ENCODE assay signal across 16 cellular contexts in the genomic region with DNA sequence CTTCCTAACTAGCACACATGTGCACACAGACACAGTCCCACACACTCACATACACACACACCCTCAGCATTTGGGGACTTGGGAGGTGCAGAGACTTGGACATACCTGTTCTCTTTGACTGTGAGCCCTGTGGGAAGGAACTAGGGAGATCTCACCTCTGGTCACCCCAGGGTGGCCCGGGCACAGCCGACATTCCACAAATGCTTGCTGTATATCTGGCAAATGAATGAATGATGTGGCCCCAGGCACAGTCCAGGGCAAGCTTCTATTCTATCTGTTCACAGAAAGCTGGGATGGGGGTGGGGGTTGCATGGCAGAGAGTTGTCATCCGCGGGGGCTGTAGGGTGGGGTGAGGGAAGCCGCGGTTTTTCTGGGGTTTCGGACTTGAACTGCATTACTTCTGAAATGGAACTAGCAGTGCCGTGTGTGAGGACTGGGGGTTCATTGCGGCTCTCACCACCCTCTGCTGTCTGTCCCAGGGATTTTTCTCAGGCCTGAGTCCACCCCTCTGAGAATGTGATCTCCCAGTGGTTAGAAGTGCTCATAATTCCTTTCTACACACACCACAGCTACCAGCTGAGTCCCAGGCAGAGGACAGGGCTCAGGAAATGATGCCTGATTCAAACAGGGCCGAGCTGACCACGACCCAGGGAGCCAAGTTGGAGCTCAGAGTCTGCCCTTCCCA. TPM values are rescaled to one million over a fixed set of nuclear protein-coding genes. Genes with fewer than 3 reads are reported as not detected.
DNase-seq lines count a peak whose midpoint lies in the region; ATAC-seq, FAIRE-seq and TF ChIP-seq lines count a peak whose summit lies in the region.
"Had no signal": no experiment of that assay in that cellular context is flagged by ENCODE, and none has a peak within 500 bp of the region (broad histone marks: within the 10 kb centered on the region; RNA-seq: fewer than 3 reads in every experiment).

No MANE protein-coding gene starts in this region.

- H3K36me3 Mint-ChIP-seq in H9 (ENCODE audit: insufficient read depth in 1 of 3, low read depth in 3 of 3) (no peaks in the 10 kb centered on the region), type B pancreatic cell (no peaks in the 10 kb centered on the region)

- peaks cover 17% of the 10 kb centered on the region for H3K23me2 ChIP-seq in H9 (ENCODE audit: insufficient read length, low read depth, low read length, poor library complexity, severe bottlenecking)

- H3K4me1 Mint-ChIP-seq in H9: peaks cover 5 to 14% of the 10 kb centered on the region in 2 experiments
- peaks cover 15% of the 10 kb centered on the region for H3K4me1 Mint-ChIP-seq in type B pancreatic cell (ENCODE audit: unreplicated experiment)

- H3K27me3 ChIP-seq in H9 (ENCODE audit: insufficient read depth, low read length): peaks cover 29% of the 10 kb centered on the region; the same call in 1 of the 2 replicates
- no peaks in the 10 kb centered on the region for H3K27me3 ChIP-seq in fibroblast of lung (ENCODE audit: control insufficient read depth, insufficient read depth, low read length)
- no peaks in the 10 kb centered on the region for H3K27me3 ChIP-seq in upper lobe of right lung
- H3K27me3 ChIP-seq: SJSA1 had no signal

- H3K79me2 ChIP-seq in H9 (ENCODE audit: insufficient read depth, low read length): no peaks in the 10 kb centered on the region
- peaks cover 7% of the 10 kb centered on the region for H3K79me2 ChIP-seq in fibroblast of lung (ENCODE audit: control insufficient read depth, insufficient read depth, low read length)

- no peak overlapping the region for H4K91ac ChIP-seq in H9 (ENCODE audit: insufficient read length, low read depth, low read length)

- H3K4me1 ChIP-seq in H9 (ENCODE audit: insufficient read depth, low read length): no peaks in the 10 kb centered on the region
- peaks cover 6% of the 10 kb centered on the region for H3K4me1 ChIP-seq in fibroblast of lung (ENCODE audit: control insufficient read depth, extremely low read depth, insufficient read depth, low read length)
- H3K4me1 ChIP-seq in upper lobe of right lung: peaks cover 17% of the 10 kb centered on the region

- no peak overlapping the region for H3K4ac ChIP-seq in H9 (ENCODE audit: low read depth, low read length)

- H3K27ac ChIP-seq in H9 (ENCODE audit: insufficient read length, low read depth, low read length): no peak overlapping the region
- no peak overlapping the region for H3K27ac ChIP-seq in fibroblast of lung (ENCODE audit: insufficient read depth, low read length)
- H3K27ac ChIP-seq in upper lobe of right lung: no peak overlapping the region
- H3K27ac ChIP-seq: SJSA1, thoracic aorta had no signal

- H2BK5ac ChIP-seq in H9 (ENCODE audit: insufficient read length, low read length): no peak overlapping the region

- H4K20me1 ChIP-seq in H9 (ENCODE audit: control insufficient read depth, insufficient read depth, insufficient read length): no peaks in the 10 kb centered on the region
- H4K20me1 ChIP-seq in fibroblast of lung (ENCODE audit: control insufficient read depth, extremely low read depth, insufficient read depth, low read length): no peaks in the 10 kb centered on the region

- H3K27ac Mint-ChIP-seq in H9 (no peak overlapping the region), type B pancreatic cell (peak overlapping the region; percentile 86)

- TF ChIP-seq CTCF in H9 (conservative IDR thresholded peaks at IDR 0.05) (peak; percentile 18; the same call in 1 of the 3 replicates), fibroblast of lung (conservative IDR thresholded peaks at IDR 0.05 in 1 of 2, IDR thresholded peaks at IDR 0.05 in 1 of 2; ENCODE audit: low read depth in 1 of 2, low read length in 2 of 2) (peak; percentile 13 to 16), type B pancreatic cell (conservative IDR thresholded peaks at IDR 0.05) (no peak), upper lobe of right lung (IDR thresholded peaks at IDR 0.05) (no peak)

- no peak overlapping the region for H3K18ac ChIP-seq in H9 (ENCODE audit: insufficient read length, low read depth, low read length)

- no peak overlapping the region; a peak in 1 of 5 replicates for H3K4me3 Mint-ChIP-seq in H9
- H3K4me3 Mint-ChIP-seq in type B pancreatic cell: peak overlapping the region; percentile 7

- H3K79me1 ChIP-seq in H9 (ENCODE audit: insufficient read depth, low read depth, low read length, poor library complexity, severe bottlenecking): no peaks in the 10 kb centered on the region

- no peak overlapping the region for H2BK15ac ChIP-seq in H9 (ENCODE audit: low read depth, low read length)

- no peak overlapping the region for H3T11ph ChIP-seq in H9 (ENCODE audit: low read length)

- H3K4me3 ChIP-seq in fibroblast of lung (replicated peaks in 1 of 4; ENCODE audit: control extremely low read depth in 1 of 4, insufficient read depth in 1 of 4, low read depth in 3 of 4, low read length in 4 of 4) (no peak overlapping the region), upper lobe of right lung (no peak overlapping the region)
- H3K4me3 ChIP-seq: SJSA1, smooth muscle cell, thoracic aorta had no signal

- H3K9me3 Mint-ChIP-seq in H9: peaks cover 1 to 4% of the 10 kb centered on the region in 2 experiments; a peak in 3 of 5 replicates
- no peaks in the 10 kb centered on the region for H3K9me3 Mint-ChIP-seq in type B pancreatic cell

- H2AK5ac ChIP-seq in H9 (ENCODE audit: insufficient read length, low read length): no peak overlapping the region

- no peak overlapping the region for H2BK120ac ChIP-seq in H9 (ENCODE audit: low read depth, low read length, poor library complexity, severe bottlenecking)

- H2BK12ac ChIP-seq in H9 (ENCODE audit: insufficient read length, low read depth, low read length): no peak overlapping the region

- H3K14ac ChIP-seq in H9 (ENCODE audit: insufficient read depth, low read length): no peak overlapping the region

- no CpG with 5 or more reads among the region's 11 CpGs for WGBS in H9 (ENCODE audit: extremely low coverage, insufficient read length, low lambda C conversion rate)

- no peak overlapping the region for H2BK20ac ChIP-seq in H9 (ENCODE audit: low read depth, low read length, poor library complexity, severe bottlenecking)

- no peak overlapping the region for H3K56ac ChIP-seq in H9 (ENCODE audit: insufficient read length, low read depth, low read length)

- no peak overlapping the region for H3K23ac ChIP-seq in H9 (ENCODE audit: insufficient read length, low read depth, low read length)

- intact Hi-C loops in upper lobe of right lung (cut with DNase I): loop anchor here (10.0 kb wide), 1 partner anchor 129 kb away; no protein-coding TSS in a partner anchor

- no peak overlapping the region for H4K8ac ChIP-seq in H9 (replicated peaks; ENCODE audit: insufficient read length, low read depth, low read length)

- H2AFZ ChIP-seq in H9 (ENCODE audit: low read length) (no peak overlapping the region), fibroblast of lung (ENCODE audit: low read length) (no peak overlapping the region)

- DNase-seq in H9 (no peak), RCC 7860 (ENCODE audit: low spot score) (peak; percentile 68), fibroblast of lung (ENCODE audit: low read depth in 2 of 2) (peak in 1 of 2 donors; percentile 35), type B pancreatic cell (ENCODE audit: extremely low spot score, unreplicated experiment) (no peak), amygdala (lab: John Stamatoyannopoulos, UW) (no peak), upper lobe of right lung (no peak)
- no peak for DNase-seq in activated CD8-positive, alpha-beta memory T cell treated with anti-CD3 and anti-CD28 coated beads, Interleukin-2, amount 50 U/mL, for 4 hours
- DNase-seq: DMS153; effector CD4-positive, alpha-beta T cell; left cardiac atrium; NCI-H1436 treated with DMSO at 0.1 percent for 48 hours had no signal

- H3K36me3 ChIP-seq in fibroblast of lung (ENCODE audit: control insufficient read depth, insufficient read depth, low read length) (no peaks in the 10 kb centered on the region), upper lobe of right lung (no peaks in the 10 kb centered on the region)
- H3K36me3 ChIP-seq: thoracic aorta had no signal

- no peak for FAIRE-seq in RCC 7860 (lab: Jason Lieb, UNC)

- no peak overlapping the region for H4K5ac ChIP-seq in H9 (ENCODE audit: insufficient read length, low read depth, low read length)

- ATAC-seq in upper lobe of right lung: no peak
- ATAC-seq: left cardiac atrium had no signal

- H3K9me3 ChIP-seq in H9 (ENCODE audit: control insufficient read depth, low read depth, low read length) (no peaks in the 10 kb centered on the region), fibroblast of lung (ENCODE audit: control insufficient read depth, insufficient read depth, low read depth, low read length) (no peaks in the 10 kb centered on the region), upper lobe of right lung (no peaks in the 10 kb centered on the region)
- H3K9me3 ChIP-seq: SJSA1, thoracic aorta had no signal

- no peak overlapping the region for H3K9ac ChIP-seq in H9 (ENCODE audit: extremely low read depth, insufficient read length, low read length)
- no peak overlapping the region for H3K9ac ChIP-seq in fibroblast of lung (ENCODE audit: insufficient read depth, low read length)

- peaks cover 87% of the 10 kb centered on the region for H3K27me3 Mint-ChIP-seq in H9 (ENCODE audit: low read depth)
- peaks cover 17% of the 10 kb centered on the region for H3K27me3 Mint-ChIP-seq in type B pancreatic cell

- no peak overlapping the region for H3K4me2 ChIP-seq in H9 (ENCODE audit: insufficient read depth, insufficient read length, low read length)
- no peak overlapping the region for H3K4me2 ChIP-seq in fibroblast of lung (ENCODE audit: extremely low read depth, insufficient read depth, low read length)
- H3K4me2 ChIP-seq: smooth muscle cell had no signal

RNA-seq across cellular contexts. Expression of a gene that starts 3.3 kb away (rescaled TPM):
- total RNA-seq in H9 (2021): 10.0 and 14.3 TPM in 2 replicates
- total RNA-seq in fibroblast of lung: 19.5 and 26.6 TPM in 2 replicates
- polyA plus RNA-seq in fibroblast of lung: 13.7 and 16.0 TPM in 2 replicates
- polyA plus RNA-seq in fibroblast of lung (2012): 36.7 and 38.7 TPM in 2 replicates
- polyA minus RNA-seq in fibroblast of lung (ENCODE audit: low replicate concordance): 68.6 and 87.4 TPM in 2 replicates
- 38.5 and 43.1 TPM in 2 replicates for total RNA-seq in type B pancreatic cell (ENCODE audit: low replicate concordance)
- total RNA-seq in upper lobe of right lung: 133 TPM

RNA-seq across cellular contexts. Expression of a gene that starts 37.0 kb away (rescaled TPM):
- total RNA-seq in H9 (2021) (87.3 and 88.5 TPM in 2 replicates), fibroblast of lung (20.0 and 21.1 TPM in 2 replicates), type B pancreatic cell (ENCODE audit: low replicate concordance) (48.4 and 57.8 TPM in 2 replicates), upper lobe of right lung (36.0 TPM)
- 20.9 and 32.6 TPM in 2 replicates for polyA plus RNA-seq in fibroblast of lung
- polyA plus RNA-seq in fibroblast of lung (2012): 16.8 and 24.3 TPM in 2 replicates
- 18.8 and 27.5 TPM in 2 replicates for polyA minus RNA-seq in fibroblast of lung (ENCODE audit: low replicate concordance)

RNA-seq across cellular contexts. Expression of a gene that starts 42.0 kb away (rescaled TPM):
- not detected in 2 replicates for total RNA-seq in H9 (2021)
- not detected in 2 replicates for total RNA-seq in fibroblast of lung
- not detected in 2 replicates for polyA plus RNA-seq in fibroblast of lung
- polyA plus RNA-seq in fibroblast of lung (2012): not detected in 2 replicates
- polyA minus RNA-seq in fibroblast of lung (ENCODE audit: low replicate concordance): not detected in 2 replicates
- total RNA-seq in type B pancreatic cell (ENCODE audit: low replicate concordance): not detected in 2 replicates
- 4.9 TPM for total RNA-seq in upper lobe of right lung
- total RNA-seq: glomerular endothelial cell, H4, left cardiac atrium, SJSA1, smooth muscle cell, thoracic aorta had no signal
- polyA plus RNA-seq: smooth muscle cell had no signal

RNA-seq across cellular contexts. Expression of a gene that starts 44.4 kb away (rescaled TPM):
- total RNA-seq in H9 (2021) (39.8 and 43.0 TPM in 2 replicates), fibroblast of lung (68.1 and 91.2 TPM in 2 replicates), type B pancreatic cell (ENCODE audit: low replicate concordance) (73.5 and 94.4 TPM in 2 replicates), upper lobe of right lung (143 TPM)
- 183 and 230 TPM in 2 replicates for polyA plus RNA-seq in fibroblast of lung
- 128 and 158 TPM in 2 replicates for polyA plus RNA-seq in fibroblast of lung (2012)
- 647 and 705 TPM in 2 replicates for polyA minus RNA-seq in fibroblast of lung (ENCODE audit: low replicate concordance)

Comparison
In these comparisons a context has a peak if more than half of its experiments do, and no peak if none do; other contexts are left out.
1. CTCF ChIP-seq: peak in H9 (single experiment) and fibroblast of lung (2 of 2); none in type B pancreatic cell (single experiment) and upper lobe of right lung (single experiment).